ENCODE assay signal across 11 cellular contexts in the genomic region with DNA sequence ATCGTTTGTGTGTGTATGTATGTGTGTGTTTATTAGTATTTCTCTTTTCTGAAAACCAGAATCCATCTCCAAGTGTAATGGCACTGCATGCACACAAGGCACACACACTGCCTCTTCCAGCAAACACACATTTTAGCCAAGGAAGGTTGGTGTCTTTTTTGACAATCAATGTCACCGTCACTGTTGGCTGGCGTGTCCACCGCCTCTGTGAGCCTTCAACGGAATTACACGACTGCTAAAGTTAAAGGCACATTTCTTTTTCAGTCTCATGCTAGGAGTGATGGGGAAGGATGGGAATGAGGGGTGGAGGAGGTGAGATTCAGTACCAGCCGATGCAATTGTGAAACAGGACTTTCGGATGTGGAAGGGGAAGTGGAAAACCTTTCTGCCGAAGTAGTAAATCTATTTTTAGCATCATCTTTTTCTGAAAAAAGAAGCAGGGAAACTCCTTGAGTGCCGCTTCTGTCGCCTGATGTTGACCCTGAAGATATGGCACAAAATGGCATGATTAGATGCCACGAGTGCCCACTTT. TPM values are rescaled to one million over a fixed set of nuclear protein-coding genes. Genes with fewer than 3 reads are reported as not detected.
DNase-seq lines count a peak whose midpoint lies in the region; ATAC-seq and TF ChIP-seq lines count a peak whose summit lies in the region.
"Had no signal": no experiment of that assay in that cellular context is flagged by ENCODE, and none has a peak within 500 bp of the region (broad histone marks: within the 10 kb centered on the region; RNA-seq: fewer than 3 reads in every experiment).

No MANE protein-coding gene starts in this region.

- H3K36me3 Mint-ChIP-seq in brain = no peaks in the 10 kb centered on the region
- no peaks in the 10 kb centered on the region for H3K36me3 Mint-ChIP-seq in progenitor cell of endocrine pancreas (ENCODE audit: insufficient read depth)
- H3K36me3 Mint-ChIP-seq: IgD-negative memory B cell, WTC11 had no signal

- peaks cover 16% of the 10 kb centered on the region for H3K27me3 Mint-ChIP-seq in brain
- H3K27me3 Mint-ChIP-seq in progenitor cell of endocrine pancreas = no peaks in the 10 kb centered on the region

- intact Hi-C loops in cardiac septum (cut with DNase I) = no loop called here

- peaks cover 94% of the 10 kb centered on the region for H3K4me1 Mint-ChIP-seq in brain
- H3K4me1 Mint-ChIP-seq in progenitor cell of endocrine pancreas (ENCODE audit: low read depth) = peaks cover 42% of the 10 kb centered on the region

- peak overlapping the region; percentile 88 to 94 (median 92) for H3K4me3 Mint-ChIP-seq in brain
- peak overlapping the region; percentile 58 for H3K4me3 Mint-ChIP-seq in progenitor cell of endocrine pancreas (ENCODE audit: low read depth)
- H3K4me3 Mint-ChIP-seq: WTC11 had no signal

- DNase-seq in SIG-M5 treated with dmso at 0.1 percent for 504 hours (lab: John Stamatoyannopoulos, UW; ENCODE audit: unreplicated experiment) = peak; percentile 16
- DNase-seq in SIG-M5 (lab: John Stamatoyannopoulos, UW) = no peak
- DNase-seq in NCI-H2029 (lab: John Stamatoyannopoulos, UW) = peak; percentile 73
- no peak for DNase-seq in progenitor cell of endocrine pancreas (ENCODE audit: low spot score, unreplicated experiment)
- DNase-seq in cardiac septum (ENCODE audit: low spot score) = no peak
- DNase-seq: PC-9 had no signal

- H3K27ac Mint-ChIP-seq in brain = peak overlapping the region; percentile 98 to 99 (median 99)
- H3K27ac Mint-ChIP-seq in progenitor cell of endocrine pancreas = peak overlapping the region; percentile 77
- H3K27ac Mint-ChIP-seq: IgD-negative memory B cell, WTC11 had no signal

- TF ChIP-seq CTCF in brain (conservative IDR thresholded peaks at IDR 0.05) (no peak), progenitor cell of endocrine pancreas (IDR thresholded peaks at IDR 0.05; ENCODE audit: unreplicated experiment) (no peak)

- H3K9me3 Mint-ChIP-seq in brain (no peaks in the 10 kb centered on the region), progenitor cell of endocrine pancreas (ENCODE audit: low read depth) (no peaks in the 10 kb centered on the region)
- H3K9me3 Mint-ChIP-seq: WTC11 had no signal

- ATAC-seq in HG02678 (IDR thresholded peaks at IDR 0.05; ENCODE audit: unreplicated experiment) (no peak), GM18870 (IDR thresholded peaks at IDR 0.05; ENCODE audit: unreplicated experiment) (no peak)

RNA-seq across cellular contexts. Expression of gene ELAVL4, which starts 1.4 kb away (rescaled TPM):
- 88.9 TPM for polyA plus RNA-seq in brain (ENCODE audit: insufficient read depth, low read depth, low replicate concordance)
- 3.6 and 4.4 TPM in 2 replicates for total RNA-seq in progenitor cell of endocrine pancreas
- 0.11 TPM for total RNA-seq in cardiac septum
- total RNA-seq: PC-9 had no signal
- polyA plus RNA-seq: IgD-negative memory B cell had no signal

Comparison
In these comparisons a context has a peak if more than half of its experiments do, and no peak if none do; other contexts are left out.
1. DNase-seq: peak in SIG-M5 treated with dmso at 0.1 percent for 504 hours (single experiment) and NCI-H2029 (single experiment); none in SIG-M5 (single experiment), progenitor cell of endocrine pancreas (single experiment) and cardiac septum (single experiment).